In the genomic region with DNA sequence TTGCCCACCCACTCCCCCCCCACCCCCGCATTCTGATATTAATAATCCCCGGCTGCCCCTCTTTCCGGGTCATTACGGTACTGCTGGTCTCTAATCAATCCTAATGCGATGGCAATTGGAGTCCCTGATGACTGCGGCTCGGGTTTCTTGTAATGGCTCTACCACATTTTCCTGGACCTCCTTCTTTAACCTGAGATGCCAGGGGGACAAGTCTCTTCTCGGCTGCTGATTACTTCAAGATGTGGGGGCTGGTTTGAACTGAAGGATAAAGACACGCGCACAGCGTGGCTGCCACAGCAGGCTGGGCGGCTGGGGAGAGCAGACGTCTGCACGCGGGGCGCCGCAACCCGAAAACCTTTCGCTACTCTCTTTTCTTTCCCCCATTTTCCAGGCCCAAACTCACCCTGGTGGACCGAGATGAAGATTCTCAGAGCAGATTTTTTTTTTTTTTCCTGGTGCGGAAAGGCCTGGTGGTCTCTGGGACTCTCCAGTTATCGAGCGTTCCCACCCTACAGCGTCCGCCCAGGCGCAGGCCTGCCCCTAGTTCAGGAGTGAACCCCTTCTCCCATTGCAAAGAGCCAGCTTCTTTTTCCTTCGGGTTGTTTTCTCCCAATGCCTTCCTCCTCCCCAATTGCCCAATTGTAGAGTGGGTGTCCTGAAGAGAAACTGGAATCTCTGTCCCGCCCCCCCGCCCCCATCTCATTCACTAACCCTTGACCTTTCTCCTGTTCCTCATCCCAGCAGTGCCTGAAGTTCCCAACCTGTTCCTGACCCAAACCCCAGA, we compare ENCODE assay signal across 10 cellular contexts. TPM values are rescaled to one million over a fixed set of nuclear protein-coding genes. Genes with fewer than 3 reads are reported as not detected.
DNase-seq lines count a peak whose midpoint lies in the region; ATAC-seq and TF ChIP-seq lines count a peak whose summit lies in the region.
"Had no signal": no experiment of that assay in that cellular context is flagged by ENCODE, and none has a peak within 500 bp of the region (broad histone marks: within the 10 kb centered on the region; RNA-seq: fewer than 3 reads in every experiment).

No MANE protein-coding gene starts in this region.

- in situ Hi-C loops in gastrocnemius medialis (cut with MboI; ENCODE audit: low sequenced_read_pairs in 4 of 4) = loop anchor here in 1 of 4 donors (10.0 kb wide), 1 partner anchor 69 kb away; the partner anchor contains the start of gene SIX4

- H3K27ac ChIP-seq in gastrocnemius medialis = peak overlapping the region; percentile 93 to 98 (median 95)

- H3K9me3 Mint-ChIP-seq in activated CD4-positive, alpha-beta T cell treated with anti-CD3 and anti-CD28 coated beads, Interleukin-2, amount 10 ng/mL, durations not matched to agents 7 days and 5 days = no peaks in the 10 kb centered on the region
- peaks cover 50% of the 10 kb centered on the region for H3K9me3 Mint-ChIP-seq in glutamatergic neuron (ENCODE audit: unreplicated experiment)

- H3K4me1 Mint-ChIP-seq in activated CD4-positive, alpha-beta T cell treated with anti-CD3 and anti-CD28 coated beads, Interleukin-2, amount 10 ng/mL, durations not matched to agents 7 days and 5 days = peaks cover 50% of the 10 kb centered on the region
- H3K4me1 Mint-ChIP-seq in glutamatergic neuron (ENCODE audit: low read depth, unreplicated experiment) = peaks cover 62% of the 10 kb centered on the region

- peak overlapping the region; percentile 9 for H3K4me3 Mint-ChIP-seq in activated CD4-positive, alpha-beta T cell treated with anti-CD3 and anti-CD28 coated beads, Interleukin-2, amount 10 ng/mL, durations not matched to agents 7 days and 5 days
- peak overlapping the region; percentile 98 for H3K4me3 Mint-ChIP-seq in glutamatergic neuron (ENCODE audit: unreplicated experiment)

- no peak for TF ChIP-seq CTCF in glutamatergic neuron (IDR thresholded peaks at IDR 0.05; ENCODE audit: partially characterized antibody, unreplicated experiment)
- no peak for TF ChIP-seq CTCF in gastrocnemius medialis (IDR thresholded peaks at IDR 0.05 in 4 of 5, conservative IDR thresholded peaks at IDR 0.05 in 1 of 5)

- DNase-seq in activated CD4-positive, alpha-beta T cell treated with anti-CD3 and anti-CD28 coated beads, Interleukin-2, amount 10 ng/mL, durations not matched to agents 7 days and 5 days = no peak
- no peak for DNase-seq in activated CD4-positive, alpha-beta T cell treated with anti-CD3 and anti-CD28 coated beads, Interleukin-2, amount 50 U/mL, for 1 hour
- DNase-seq in NCI-H69 (lab: John Stamatoyannopoulos, UW) (peak; percentile 57), glutamatergic neuron (peak; percentile 60), gastrocnemius medialis (no peak)
- DNase-seq: left ventricle myocardium superior, OCI-M1 had no signal

- POLR2A ChIA-PET in activated CD4-positive, alpha-beta T cell treated with anti-CD3 and anti-CD28 coated beads, Interleukin-2, amount 10 ng/mL, durations not matched to agents 7 days and 5 days (lab: Charles Lee) = no interaction called here

- H3K27me3 Mint-ChIP-seq in activated CD4-positive, alpha-beta T cell treated with anti-CD3 and anti-CD28 coated beads, Interleukin-2, amount 10 ng/mL, durations not matched to agents 7 days and 5 days = peaks cover 96% of the 10 kb centered on the region
- peaks cover 49% of the 10 kb centered on the region for H3K27me3 Mint-ChIP-seq in glutamatergic neuron (ENCODE audit: unreplicated experiment)

- H3K4me1 ChIP-seq in gastrocnemius medialis = peaks cover 39 to 49% of the 10 kb centered on the region in 2 donors

- CTCF ChIA-PET in activated CD4-positive, alpha-beta T cell treated with anti-CD3 and anti-CD28 coated beads, Interleukin-2, amount 10 ng/mL, durations not matched to agents 7 days and 5 days (lab: Charles Lee) = interaction anchor here (0.8 kb wide), 1 partner anchor 18 kb away, joined by 3 read pairs; no protein-coding TSS in a partner anchor

- H3K36me3 Mint-ChIP-seq in activated CD4-positive, alpha-beta T cell treated with anti-CD3 and anti-CD28 coated beads, Interleukin-2, amount 10 ng/mL, durations not matched to agents 7 days and 5 days (ENCODE audit: low read depth) = peaks cover 10% of the 10 kb centered on the region
- no peaks in the 10 kb centered on the region for H3K36me3 Mint-ChIP-seq in glutamatergic neuron (ENCODE audit: unreplicated experiment)

- H3K36me3 ChIP-seq in gastrocnemius medialis = no peaks in the 10 kb centered on the region

- no peaks in the 10 kb centered on the region for H3K9me3 ChIP-seq in gastrocnemius medialis

- intact Hi-C loops in gastrocnemius medialis (cut with DNase I; ENCODE audit: low total_unique reads) = loop anchor here (5.0 kb wide), 3 partner anchors 152 to 532 kb away; no protein-coding TSS in a partner anchor

- H3K27ac Mint-ChIP-seq in activated CD4-positive, alpha-beta T cell treated with anti-CD3 and anti-CD28 coated beads, Interleukin-2, amount 10 ng/mL, durations not matched to agents 7 days and 5 days = peak overlapping the region; percentile 50
- H3K27ac Mint-ChIP-seq in glutamatergic neuron (ENCODE audit: unreplicated experiment) = peak overlapping the region; percentile 98

- no peaks in the 10 kb centered on the region for H3K27me3 ChIP-seq in gastrocnemius medialis

- no peak for TF ChIP-seq POLR2A in gastrocnemius medialis (IDR thresholded peaks at IDR 0.05)

- no peak for ATAC-seq in gastrocnemius medialis
- ATAC-seq in HG02642 (IDR thresholded peaks at IDR 0.05; ENCODE audit: poor library complexity, unreplicated experiment) = no peak
- ATAC-seq in GM18498 (IDR thresholded peaks at IDR 0.05; ENCODE audit: unreplicated experiment) = no peak
- ATAC-seq in GM21619 (IDR thresholded peaks at IDR 0.05; ENCODE audit: unreplicated experiment) = no peak
- ATAC-seq: left ventricle myocardium superior had no signal

- H3K4me3 ChIP-seq in gastrocnemius medialis = peak overlapping the region; percentile 73 to 90 (median 84)

RNA-seq across cellular contexts. Expression of gene SIX1, which starts 6.0 kb away (rescaled TPM):
- total RNA-seq in activated CD4-positive, alpha-beta T cell treated with anti-CD3 and anti-CD28 coated beads, Interleukin-2, amount 10 ng/mL, durations not matched to agents 7 days and 5 days = not detected
- 79.6 TPM for total RNA-seq in glutamatergic neuron (ENCODE audit: unreplicated experiment)
- total RNA-seq in gastrocnemius medialis = 10 to 100 TPM; 28.3 to 76.4 (median 56.3) TPM
- total RNA-seq: left ventricle myocardium superior had no signal

Comparison
In these comparisons a context has a peak if more than half of its experiments do, and no peak if none do; other contexts are left out.
1. DNase-seq: peak in NCI-H69 (single experiment) and glutamatergic neuron (single experiment); none in activated CD4-positive, alpha-beta T cell treated with anti-CD3 and anti-CD28 coated beads, Interleukin-2, amount 10 ng/mL, durations not matched to agents 7 days and 5 days (single experiment), activated CD4-positive, alpha-beta T cell treated with anti-CD3 and anti-CD28 coated beads, Interleukin-2, amount 50 U/mL, for 1 hour (single experiment) and gastrocnemius medialis (0 of 2).
2. RNA of gene SIX1, which starts 6.0 kb away (total RNA-seq): 79.6 TPM in glutamatergic neuron (single experiment) and 28.3 to 76.4 TPM in gastrocnemius medialis; not detected in activated CD4-positive, alpha-beta T cell treated with anti-CD3 and anti-CD28 coated beads, Interleukin-2, amount 10 ng/mL, durations not matched to agents 7 days and 5 days; every median in the first group is over 10 times any median in the second.